In the genomic region with DNA sequence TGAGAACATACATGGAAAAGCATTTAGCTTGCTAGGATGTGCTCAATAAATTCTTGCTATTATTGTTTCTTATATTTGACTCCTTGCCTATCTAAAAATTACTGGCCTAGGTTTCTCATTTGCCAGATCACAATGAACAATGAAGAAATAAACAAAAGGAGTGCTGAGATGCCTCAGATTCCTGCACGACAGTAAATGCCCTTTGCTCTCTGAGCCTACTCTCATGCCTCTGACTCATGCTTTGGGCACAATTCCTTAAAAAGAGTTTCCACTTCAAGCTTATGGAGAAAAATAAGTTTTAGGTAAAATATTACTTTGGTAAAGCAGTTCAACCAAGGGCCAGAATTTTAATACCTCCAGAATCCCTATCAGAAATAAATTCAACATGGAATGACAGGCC, we compare ENCODE assay signal across 20 cellular contexts. TPM values are rescaled to one million over a fixed set of nuclear protein-coding genes. Genes with fewer than 3 reads are reported as not detected.
DNase-seq lines count a peak whose midpoint lies in the region; ATAC-seq and TF ChIP-seq lines count a peak whose summit lies in the region.
"Had no signal": no experiment of that assay in that cellular context is flagged by ENCODE, and none has a peak within 500 bp of the region (broad histone marks: within the 10 kb centered on the region; RNA-seq: fewer than 3 reads in every experiment).

No MANE protein-coding gene starts in this region.

- no peaks in the 10 kb centered on the region for H3K79me2 ChIP-seq in HCT116 (ENCODE audit: insufficient read depth, low read length)

- no peaks in the 10 kb centered on the region for H3K4me1 Mint-ChIP-seq in type B pancreatic cell (ENCODE audit: unreplicated experiment)
- H3K4me1 Mint-ChIP-seq: activated CD4-positive, alpha-beta T cell treated with anti-CD3 and anti-CD28 coated beads for 36 hours; activated naive CD8-positive, alpha-beta T cell treated with anti-CD3 and anti-CD28 coated beads, Interleukin-2, amount 10 ng/mL, durations not matched to agents 7 days and 5 days; activated T-helper 17 cell treated with anti-CD3 and anti-CD28 coated beads, Interleukin-2, amount 50 U/mL, for 72 hours; stimulated activated effector memory CD8-positive, alpha-beta T cell treated with anti-CD3 and anti-CD28 coated beads, Interleukin-12 subunit alpha, Interleukin-12 subunit beta, amount 100 ng/mL, for 72 hours had no signal

- ATAC-seq in HCT116 (peak; percentile 79), left lobe of liver (peak; percentile 26), Right ventricle myocardium superior (ENCODE audit: poor library complexity) (no peak), HG02623 (IDR thresholded peaks at IDR 0.05; ENCODE audit: unreplicated experiment) (no peak)
- ATAC-seq: activated CD4-positive, alpha-beta T cell treated with anti-CD3 and anti-CD28 coated beads for 36 hours; activated T-helper 17 cell treated with anti-CD3 and anti-CD28 coated beads, Interleukin-2, amount 50 U/mL, for 72 hours; foreskin keratinocyte; left lung; stimulated activated effector memory CD8-positive, alpha-beta T cell treated with anti-CD3 and anti-CD28 coated beads, Interleukin-12 subunit alpha, Interleukin-12 subunit beta, amount 100 ng/mL, for 72 hours had no signal

- CTCF ChIA-PET in HCT116 (lab: Charles Lee) = interaction anchor here (0.6 to 1.8 kb wide), 3 partner anchors 8 to 217 kb away, joined by 3 to 7 read pairs (median 4); partner anchors contain the start of gene GRIN2B

- H3K4me3 ChIP-seq in HCT116 (replicated peaks in 1 of 2; ENCODE audit: low read depth in 1 of 2, low read length in 2 of 2) = no peak overlapping the region
- H3K4me3 ChIP-seq: left lung had no signal

- H3K27ac ChIP-seq in HCT116 (ENCODE audit: low read depth, low read length) = peak overlapping the region; percentile 40; the same call in 1 of the 2 replicates
- H3K27ac ChIP-seq: foreskin keratinocyte, left lung had no signal

- POLR2A ChIA-PET in HCT116 (lab: Charles Lee) = no interaction called here

- peak overlapping the region; percentile 43 for H2AFZ ChIP-seq in HCT116 (ENCODE audit: low read depth, low read length, poor library complexity, severe bottlenecking)

- peak; percentile 7 for DNase-seq in HCT116 (ENCODE audit: low read depth, low spot score)
- DNase-seq in astrocyte of the hippocampus (ENCODE audit: low read depth, low spot score) = peak; percentile 12
- DNase-seq in left lobe of liver (ENCODE audit: low spot score) = no peak
- no peak for DNase-seq in type B pancreatic cell (ENCODE audit: extremely low spot score, unreplicated experiment)
- DNase-seq in Right ventricle myocardium superior = no peak
- no peak for DNase-seq in activated CD4-positive, alpha-beta T cell treated with anti-CD3 and anti-CD28 coated beads for 1 hour
- DNase-seq: activated CD4-positive, alpha-beta T cell treated with anti-CD3 and anti-CD28 coated beads for 36 hours; activated naive CD8-positive, alpha-beta T cell treated with anti-CD3 and anti-CD28 coated beads, Interleukin-2, amount 10 ng/mL, durations not matched to agents 7 days and 5 days; AML-193; COR-L47; cortex of kidney; foreskin keratinocyte; IMR-90; left lung; NCI-H1694 treated with DMSO at 0.1 percent for 48 hours; retina had no signal

- H3K27ac Mint-ChIP-seq in type B pancreatic cell = peak overlapping the region; percentile 44
- H3K27ac Mint-ChIP-seq: activated CD4-positive, alpha-beta T cell treated with anti-CD3 and anti-CD28 coated beads for 36 hours; activated naive CD8-positive, alpha-beta T cell treated with anti-CD3 and anti-CD28 coated beads, Interleukin-2, amount 10 ng/mL, durations not matched to agents 7 days and 5 days; activated T-helper 17 cell treated with anti-CD3 and anti-CD28 coated beads, Interleukin-2, amount 50 U/mL, for 72 hours; stimulated activated effector memory CD8-positive, alpha-beta T cell treated with anti-CD3 and anti-CD28 coated beads, Interleukin-12 subunit alpha, Interleukin-12 subunit beta, amount 100 ng/mL, for 72 hours had no signal

- no peak for TF ChIP-seq CTCF in HCT116 (IDR thresholded peaks at IDR 0.05 in 2 of 3, conservative IDR thresholded peaks at IDR 0.05 in 1 of 3; ENCODE audit: borderline replicate concordance in 1 of 3, insufficient read depth in 1 of 3, low read depth in 2 of 3, low read length in 2 of 3)
- TF ChIP-seq CTCF in type B pancreatic cell (conservative IDR thresholded peaks at IDR 0.05) = no peak

- H3K27me3 ChIP-seq in HCT116 (ENCODE audit: insufficient read depth, low read length) = no peaks in the 10 kb centered on the region
- H3K27me3 ChIP-seq: foreskin keratinocyte, left lung had no signal

- no peaks in the 10 kb centered on the region for H3K9me3 Mint-ChIP-seq in type B pancreatic cell
- H3K9me3 Mint-ChIP-seq: activated naive CD8-positive, alpha-beta T cell treated with anti-CD3 and anti-CD28 coated beads, Interleukin-2, amount 10 ng/mL, durations not matched to agents 7 days and 5 days; activated T-helper 17 cell treated with anti-CD3 and anti-CD28 coated beads, Interleukin-2, amount 50 U/mL, for 72 hours; stimulated activated effector memory CD8-positive, alpha-beta T cell treated with anti-CD3 and anti-CD28 coated beads, Interleukin-12 subunit alpha, Interleukin-12 subunit beta, amount 100 ng/mL, for 72 hours had no signal

- H3K4me2 ChIP-seq in HCT116 (ENCODE audit: low read length) = peak overlapping the region; percentile 66

- H3K27me3 Mint-ChIP-seq in type B pancreatic cell = peaks cover 8% of the 10 kb centered on the region

- no peaks in the 10 kb centered on the region for H3K9me3 ChIP-seq in HCT116 (ENCODE audit: control insufficient read depth in 1 of 2, insufficient read depth in 1 of 2, low read depth in 1 of 2, low read length in 2 of 2)
- H3K9me3 ChIP-seq: left lung had no signal

- H3K9me2 ChIP-seq in HCT116 (ENCODE audit: insufficient read depth) = no peaks in the 10 kb centered on the region

- TF ChIP-seq POLR2A in HCT116 (IDR thresholded peaks at IDR 0.05; ENCODE audit: borderline replicate concordance, extremely low read depth, insufficient read depth, insufficient read length) = no peak

- RAD21 ChIA-PET in HCT116 (lab: Charles Lee; ENCODE audit: low non-redundant PET in 1 of 2, low total read pairs in 2 of 2, uncharacterized antibody in 2 of 2, unreplicated experiment in 2 of 2) = no interaction called here

- intact Hi-C loops in HCT116 (cut with micrococcal nuclease) = no loop called here
- intact Hi-C loops in Right ventricle myocardium superior (cut with DNase I) = no loop called here

- no peak overlapping the region for H3K4me3 Mint-ChIP-seq in type B pancreatic cell
- H3K4me3 Mint-ChIP-seq: activated CD4-positive, alpha-beta T cell treated with anti-CD3 and anti-CD28 coated beads for 36 hours; activated naive CD8-positive, alpha-beta T cell treated with anti-CD3 and anti-CD28 coated beads, Interleukin-2, amount 10 ng/mL, durations not matched to agents 7 days and 5 days; activated T-helper 17 cell treated with anti-CD3 and anti-CD28 coated beads, Interleukin-2, amount 50 U/mL, for 72 hours; stimulated activated effector memory CD8-positive, alpha-beta T cell treated with anti-CD3 and anti-CD28 coated beads, Interleukin-12 subunit alpha, Interleukin-12 subunit beta, amount 100 ng/mL, for 72 hours had no signal

- H3K9ac ChIP-seq in HCT116 (ENCODE audit: low read length) = no peak overlapping the region

- BruUV-seq in HCT116 (replicated peaks; lab: Mats Ljungman, UMichigan) = no TSS peak

- no peak for TF ChIP-seq RAD21 in HCT116 (IDR thresholded peaks at IDR 0.05; ENCODE audit: low read depth)

- no peaks in the 10 kb centered on the region for H4K20me1 ChIP-seq in HCT116 (ENCODE audit: insufficient read depth)

- H3K4me1 ChIP-seq in HCT116 (ENCODE audit: control insufficient read depth in 1 of 2, insufficient read depth in 2 of 2, low read length in 2 of 2) = peaks cover 20 to 32% of the 10 kb centered on the region in 2 experiments
- H3K4me1 ChIP-seq: foreskin keratinocyte, left lung had no signal

- H3K36me3 ChIP-seq in HCT116 (ENCODE audit: control insufficient read depth in 1 of 2, insufficient read depth in 2 of 2, low read length in 2 of 2) = no peaks in the 10 kb centered on the region
- H3K36me3 ChIP-seq: left lung had no signal

- H3K36me3 Mint-ChIP-seq in type B pancreatic cell = no peaks in the 10 kb centered on the region
- H3K36me3 Mint-ChIP-seq: activated naive CD8-positive, alpha-beta T cell treated with anti-CD3 and anti-CD28 coated beads, Interleukin-2, amount 10 ng/mL, durations not matched to agents 7 days and 5 days; stimulated activated effector memory CD8-positive, alpha-beta T cell treated with anti-CD3 and anti-CD28 coated beads, Interleukin-12 subunit alpha, Interleukin-12 subunit beta, amount 100 ng/mL, for 72 hours had no signal

TF ChIP-seq in HCT116, 20 proteins besides CTCF, POLR2A, EP300 and RAD21 (continues in another document):
- TF ChIP-seq, protein P1, sequence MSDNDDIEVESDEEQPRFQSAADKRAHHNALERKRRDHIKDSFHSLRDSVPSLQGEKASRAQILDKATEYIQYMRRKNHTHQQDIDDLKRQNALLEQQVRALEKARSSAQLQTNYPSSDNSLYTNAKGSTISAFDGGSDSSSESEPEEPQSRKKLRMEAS (IDR thresholded peaks at IDR 0.05) = no peak
- TF ChIP-seq EGR1 (IDR thresholded peaks at IDR 0.05; ENCODE audit: low read depth) = no peak
- no peak for TF ChIP-seq SRF (IDR thresholded peaks at IDR 0.05; ENCODE audit: low read depth)
- 0 out of 2 replicates have a peak, but pooled peaks have one; percentile 28 for TF ChIP-seq JUND (IDR thresholded peaks at IDR 0.05)
- 0 out of 2 replicates have a peak, but pooled peaks have one; percentile 22 for TF ChIP-seq FOSL1 (IDR thresholded peaks at IDR 0.05; ENCODE audit: low read depth)
- TF ChIP-seq ATF3 (IDR thresholded peaks at IDR 0.05) = no peak

RNA-seq across cellular contexts. Expression of gene GRIN2B, which starts 30.9 kb away (rescaled TPM):
- total RNA-seq in HCT116 (2021; ENCODE audit: unreplicated experiment) = 14.2 TPM
- 2.4 and 2.6 TPM in 2 replicates for polyA plus RNA-seq in HCT116 (2012)
- not detected for total RNA-seq in left lobe of liver
- total RNA-seq in type B pancreatic cell (ENCODE audit: low replicate concordance) = 1.6 and 1.8 TPM in 2 replicates
- total RNA-seq in Right ventricle myocardium superior = 0.03 TPM
- total RNA-seq: activated CD4-positive, alpha-beta T cell treated with anti-CD3 and anti-CD28 coated beads for 36 hours; activated naive CD8-positive, alpha-beta T cell treated with anti-CD3 and anti-CD28 coated beads, Interleukin-2, amount 10 ng/mL, durations not matched to agents 7 days and 5 days; endothelial cell of umbilical vein; foreskin keratinocyte; IMR-90 had no signal
- polyA plus RNA-seq: endothelial cell of umbilical vein, foreskin keratinocyte had no signal

Comparison
In these comparisons a context has a peak if more than half of its experiments do, and no peak if none do; other contexts are left out.
1. ATAC-seq: peak in HCT116 (single experiment) and left lobe of liver (single experiment); none in Right ventricle myocardium superior (single experiment) and HG02623 (single experiment).
2. DNase-seq: peak in HCT116 (single experiment) and astrocyte of the hippocampus (single experiment); none in left lobe of liver (single experiment), type B pancreatic cell (single experiment), Right ventricle myocardium superior (single experiment) and activated CD4-positive, alpha-beta T cell treated with anti-CD3 and anti-CD28 coated beads for 1 hour (single experiment).